Comparison of ENCODE assay signal across 18 cellular contexts in genomic region chr14:55306938-55307589, GRCh38. TPM values are rescaled to one million over a fixed set of nuclear protein-coding genes. Genes with fewer than 3 reads are reported as not detected.
A peak's percentile ranks its signal among the peaks of the same experiment; 100 is the strongest.
DNase-seq lines count a peak whose midpoint lies in the region; ATAC-seq and TF ChIP-seq lines count a peak whose summit lies in the region.
"Had no signal": no experiment of that assay in that cellular context is flagged by ENCODE, and none has a peak within 500 bp of the region (broad histone marks: within the 10 kb centered on the region; RNA-seq: fewer than 3 reads in every experiment).

No MANE protein-coding gene starts in this region.

- H3K9ac ChIP-seq in colonic mucosa (ENCODE audit: low read depth in 2 of 2, low read length in 2 of 2), result peak overlapping the region in 1 of 2 donors; percentile 56

- peak overlapping the region; percentile 78 for H3K27ac Mint-ChIP-seq in natural killer cell
- H3K27ac Mint-ChIP-seq in natural killer cell treated with Interleukin-12 subunit alpha and Interleukin-12 subunit beta and Interleukin-15 and Interleukin-18, amount 100 ng/mL, for 72 hours, result no peak overlapping the region
- H3K27ac Mint-ChIP-seq in CD8-positive, alpha-beta memory T cell, result peak overlapping the region in 1 of 8 donors; percentile 11
- H3K27ac Mint-ChIP-seq in CD8-positive, alpha-beta T cell, result no peak overlapping the region
- H3K27ac Mint-ChIP-seq: IgD-negative memory B cell; stimulated activated naive CD8-positive, alpha-beta T cell treated with anti-CD3 and anti-CD28 coated beads, Interleukin-15, Interleukin-2, amounts not matched to agents 100 ng/mL and 50 ng/mL, for 24 hours had no signal

- ATAC-seq in natural killer cell, result no peak
- no peak for ATAC-seq in natural killer cell treated with Interleukin-12 subunit alpha and Interleukin-12 subunit beta and Interleukin-15 and Interleukin-18, amount 100 ng/mL, for 72 hours
- peak; percentile 47 for ATAC-seq in left lung
- no peak for ATAC-seq in CD8-positive, alpha-beta T cell

- no peaks in the 10 kb centered on the region for H3K9me3 Mint-ChIP-seq in natural killer cell
- no peaks in the 10 kb centered on the region for H3K9me3 Mint-ChIP-seq in natural killer cell treated with Interleukin-12 subunit alpha and Interleukin-12 subunit beta and Interleukin-15 and Interleukin-18, amount 100 ng/mL, for 72 hours
- H3K9me3 Mint-ChIP-seq in CD8-positive, alpha-beta memory T cell, result peaks cover 0 to 8% (median 4%) of the 10 kb centered on the region in 5 donors
- H3K9me3 Mint-ChIP-seq in CD8-positive, alpha-beta T cell, result peaks cover 4% of the 10 kb centered on the region

- H3K27me3 Mint-ChIP-seq in natural killer cell (ENCODE audit: low read depth in 2 of 2), result no peaks in the 10 kb centered on the region
- H3K27me3 Mint-ChIP-seq in natural killer cell treated with Interleukin-12 subunit alpha and Interleukin-12 subunit beta and Interleukin-15 and Interleukin-18, amount 100 ng/mL, for 72 hours, result no peaks in the 10 kb centered on the region
- no peaks in the 10 kb centered on the region for H3K27me3 Mint-ChIP-seq in CD8-positive, alpha-beta memory T cell
- H3K27me3 Mint-ChIP-seq in CD8-positive, alpha-beta T cell (ENCODE audit: low read depth), result no peaks in the 10 kb centered on the region
- H3K27me3 Mint-ChIP-seq: IgD-negative memory B cell; stimulated activated naive CD8-positive, alpha-beta T cell treated with anti-CD3 and anti-CD28 coated beads, Interleukin-15, Interleukin-2, amounts not matched to agents 100 ng/mL and 50 ng/mL, for 24 hours had no signal

- DNase-seq in natural killer cell (no peak), colonic mucosa (no peak), left lung (no peak), H7 (no peak), ecto neural progenitor cell (ENCODE audit: low spot score) (no peak)
- no peak for DNase-seq in natural killer cell treated with Interleukin-12 subunit alpha and Interleukin-12 subunit beta and Interleukin-15 and Interleukin-18, amount 100 ng/mL, for 72 hours (ENCODE audit: low spot score)
- no peak for DNase-seq in CD8-positive, alpha-beta memory T cell
- DNase-seq in CD8-positive, alpha-beta T cell, result no peak
- DNase-seq: ACHN; activated T-cell treated with anti-CD3 and anti-CD28 coated beads, Interleukin-2, amount 50 U/mL, for 48 hours; GF-D8; mammary epithelial cell; NCI-H1092 treated with DMSO at 0.1 percent for 48 hours; occipital lobe; SIG-M5; spleen had no signal

- H3K27ac ChIP-seq in colonic mucosa, result peak overlapping the region; percentile 73
- H3K27ac ChIP-seq in left lung, result peak overlapping the region; percentile 0 to 28
- no peak overlapping the region for H3K27ac ChIP-seq in CD8-positive, alpha-beta memory T cell (ENCODE audit: low read depth, low read length)
- H3K27ac ChIP-seq in CD8-positive, alpha-beta T cell (ENCODE audit: low read depth, low read length), result no peak overlapping the region

- H3K4me1 ChIP-seq in colonic mucosa (peaks cover 5% of the 10 kb centered on the region), left lung (peaks cover 8 to 74% of the 10 kb centered on the region in 2 donors)
- no peaks in the 10 kb centered on the region for H3K4me1 ChIP-seq in CD8-positive, alpha-beta memory T cell (ENCODE audit: insufficient read depth, low read length)
- H3K4me1 ChIP-seq in CD8-positive, alpha-beta T cell (ENCODE audit: insufficient read depth, low read length), result no peaks in the 10 kb centered on the region

- POLR2A ChIA-PET in CD8-positive, alpha-beta memory T cell (lab: Charles Lee), result no interaction called here
- POLR2A ChIA-PET in CD8-positive, alpha-beta T cell (lab: Charles Lee), result no interaction called here

- H3K27me3 ChIP-seq in colonic mucosa (no peaks in the 10 kb centered on the region), left lung (no peaks in the 10 kb centered on the region), H7 (ENCODE audit: control insufficient read depth, insufficient read depth, low read length) (no peaks in the 10 kb centered on the region)
- H3K27me3 ChIP-seq in CD8-positive, alpha-beta memory T cell (ENCODE audit: insufficient read depth, low read length, poor library complexity, severe bottlenecking), result no peaks in the 10 kb centered on the region
- no peaks in the 10 kb centered on the region for H3K27me3 ChIP-seq in CD8-positive, alpha-beta T cell (ENCODE audit: insufficient read depth, low read length)
- H3K27me3 ChIP-seq: spleen had no signal

- intact Hi-C loops in natural killer cell (cut with micrococcal nuclease), result no loop called here
- intact Hi-C loops in colonic mucosa (cut with DNase I), result no loop called here
- intact Hi-C loops in left lung (cut with DNase I), result no loop called here
- intact Hi-C loops in CD8-positive, alpha-beta T cell (cut with DNase I, micrococcal nuclease), result no loop called here

- TF ChIP-seq CTCF in natural killer cell (IDR thresholded peaks at IDR 0.05), result no peak
- TF ChIP-seq CTCF in colonic mucosa (IDR thresholded peaks at IDR 0.05), result no peak
- TF ChIP-seq CTCF in left lung (IDR thresholded peaks at IDR 0.05), result no peak
- no peak for TF ChIP-seq CTCF in CD8-positive, alpha-beta T cell (IDR thresholded peaks at IDR 0.05)

- CTCF ChIA-PET in CD8-positive, alpha-beta memory T cell (lab: Charles Lee), result interaction anchor here (1.1 to 1.3 kb wide), 2 partner anchors 16 to 36 kb away, joined by 3 read pairs; no protein-coding TSS in a partner anchor
- CTCF ChIA-PET in CD8-positive, alpha-beta T cell (lab: Charles Lee), result no interaction called here

- H3K4me1 Mint-ChIP-seq in natural killer cell, result peaks cover 54 to 68% of the 10 kb centered on the region in 2 donors
- peaks cover 33 to 47% of the 10 kb centered on the region in 2 donors for H3K4me1 Mint-ChIP-seq in natural killer cell treated with Interleukin-12 subunit alpha and Interleukin-12 subunit beta and Interleukin-15 and Interleukin-18, amount 100 ng/mL, for 72 hours (ENCODE audit: low read depth in 2 of 2)
- H3K4me1 Mint-ChIP-seq in CD8-positive, alpha-beta memory T cell, result peaks cover 44 to 68% (median 52%) of the 10 kb centered on the region in 3 donors
- peaks cover 42% of the 10 kb centered on the region for H3K4me1 Mint-ChIP-seq in CD8-positive, alpha-beta T cell (ENCODE audit: low read depth)

- H3K4me3 ChIP-seq in colonic mucosa (no peak overlapping the region), left lung (no peak overlapping the region), H7 (ENCODE audit: insufficient read depth, low read depth, low read length) (no peak overlapping the region)
- H3K4me3 ChIP-seq in CD8-positive, alpha-beta memory T cell (ENCODE audit: low read length), result no peak overlapping the region
- H3K4me3 ChIP-seq in CD8-positive, alpha-beta T cell (ENCODE audit: low read depth, low read length), result no peak overlapping the region
- H3K4me3 ChIP-seq: spleen had no signal

- no peak overlapping the region for H3K4me3 Mint-ChIP-seq in natural killer cell
- no peak overlapping the region for H3K4me3 Mint-ChIP-seq in natural killer cell treated with Interleukin-12 subunit alpha and Interleukin-12 subunit beta and Interleukin-15 and Interleukin-18, amount 100 ng/mL, for 72 hours
- no peak overlapping the region for H3K4me3 Mint-ChIP-seq in CD8-positive, alpha-beta memory T cell
- no peak overlapping the region for H3K4me3 Mint-ChIP-seq in CD8-positive, alpha-beta T cell
- H3K4me3 Mint-ChIP-seq: stimulated activated naive CD8-positive, alpha-beta T cell treated with anti-CD3 and anti-CD28 coated beads, Interleukin-15, Interleukin-2, amounts not matched to agents 100 ng/mL and 50 ng/mL, for 24 hours had no signal

- H3K9me3 ChIP-seq in colonic mucosa (no peaks in the 10 kb centered on the region), left lung (peaks cover 0 to 2% of the 10 kb centered on the region in 2 donors)
- H3K9me3 ChIP-seq in CD8-positive, alpha-beta memory T cell (ENCODE audit: low read length), result peaks cover under 1% of the 10 kb centered on the region
- H3K9me3 ChIP-seq in CD8-positive, alpha-beta T cell (ENCODE audit: low read length), result no peaks in the 10 kb centered on the region

- H3K36me3 Mint-ChIP-seq in natural killer cell, result no peaks in the 10 kb centered on the region
- peaks cover 5% of the 10 kb centered on the region for H3K36me3 Mint-ChIP-seq in natural killer cell treated with Interleukin-12 subunit alpha and Interleukin-12 subunit beta and Interleukin-15 and Interleukin-18, amount 100 ng/mL, for 72 hours
- peaks cover 13 to 15% (median 15%) of the 10 kb centered on the region in 3 donors for H3K36me3 Mint-ChIP-seq in CD8-positive, alpha-beta memory T cell
- peaks cover 20% of the 10 kb centered on the region for H3K36me3 Mint-ChIP-seq in CD8-positive, alpha-beta T cell

- no peaks in the 10 kb centered on the region for H3K36me3 ChIP-seq in colonic mucosa
- H3K36me3 ChIP-seq in left lung, result peaks cover 0 to under 1% of the 10 kb centered on the region in 2 donors
- H3K36me3 ChIP-seq in H7 (replicated peaks; ENCODE audit: control insufficient read depth, insufficient read depth, low read length), result no peaks in the 10 kb centered on the region
- no peaks in the 10 kb centered on the region for H3K36me3 ChIP-seq in CD8-positive, alpha-beta memory T cell (ENCODE audit: insufficient read depth, low read length)
- no peaks in the 10 kb centered on the region for H3K36me3 ChIP-seq in CD8-positive, alpha-beta T cell (ENCODE audit: insufficient read depth, low read length)

RNA-seq across cellular contexts. Expression of gene FBXO34, which starts 35.8 kb away (rescaled TPM):
- total RNA-seq in natural killer cell (10 to 100 TPM; 34.7 to 39.3 (median 36.6) TPM), colonic mucosa (10 to 100 TPM; 39.8 to 70.9 TPM), left lung (10 to 100 TPM; 24.4 to 24.5 TPM)
- total RNA-seq in natural killer cell treated with Interleukin-12 subunit alpha and Interleukin-12 subunit beta and Interleukin-15 and Interleukin-18, amount 100 ng/mL, for 72 hours, result 10 to 100 TPM; 18.7 to 26.1 TPM
- total RNA-seq in H7 (2014; rRNA removed; shearing (Covaris generic)), result 13.8 and 16.6 TPM in 2 replicates
- total RNA-seq in CD8-positive, alpha-beta memory T cell, result 10 to 100 TPM; 16.2 to 17.9 TPM
- 37.1 TPM for polyA plus RNA-seq in CD8-positive, alpha-beta memory T cell
- total RNA-seq in CD8-positive, alpha-beta T cell, result 10 to 100 TPM; 42.6 to 46.3 TPM

Comparison
In these comparisons a context has a peak if more than half of its experiments do, and no peak if none do; other contexts are left out.
1. H3K27ac Mint-ChIP-seq: peak in natural killer cell (2 of 2); none in natural killer cell treated with Interleukin-12 subunit alpha and Interleukin-12 subunit beta and Interleukin-15 and Interleukin-18, amount 100 ng/mL, for 72 hours (0 of 2) and CD8-positive, alpha-beta T cell (single experiment).
2. H3K27ac ChIP-seq: peak in colonic mucosa (single experiment) and left lung (2 of 2); none in CD8-positive, alpha-beta memory T cell (single experiment) and CD8-positive, alpha-beta T cell (single experiment).